ENCODE assay signal across 8 cellular contexts in the genomic region with DNA sequence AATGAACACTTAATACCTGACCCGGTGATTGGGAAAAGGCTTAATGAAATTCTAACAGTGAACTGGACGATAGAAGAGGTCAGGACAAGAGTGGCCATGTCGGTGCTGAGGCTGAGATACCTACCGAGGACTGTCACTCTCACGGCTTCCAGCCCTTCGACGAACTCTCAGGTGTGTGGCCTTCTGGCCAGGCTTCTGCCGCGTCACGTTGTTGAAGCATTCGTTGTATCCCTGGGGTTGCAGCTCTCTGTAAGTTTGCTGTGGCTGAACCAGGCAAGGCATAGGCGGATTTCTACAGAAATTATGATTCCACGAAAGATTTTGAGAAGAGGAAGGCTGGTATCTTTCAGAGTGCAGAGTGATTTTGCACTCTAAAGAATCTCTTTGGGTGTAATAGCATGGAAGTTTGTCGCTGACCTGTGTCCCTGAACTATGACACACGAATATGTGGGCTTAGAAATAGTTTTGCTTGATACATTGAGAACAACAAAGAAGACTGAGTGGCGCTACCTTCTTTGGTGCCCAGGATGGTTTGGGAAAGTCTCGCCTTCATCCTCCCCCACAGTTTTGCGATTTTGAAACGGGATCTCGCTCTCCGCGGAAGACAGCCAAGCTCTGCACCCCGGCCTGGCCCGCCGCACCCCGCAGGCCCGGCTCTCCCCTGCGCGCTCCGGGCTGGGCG. TPM values are rescaled to one million over a fixed set of nuclear protein-coding genes. Genes with fewer than 3 reads are reported as not detected.
DNase-seq lines count a peak whose midpoint lies in the region; ATAC-seq and TF ChIP-seq lines count a peak whose summit lies in the region.

No MANE protein-coding gene starts in this region.

- H2AFZ ChIP-seq in DND-41 (ENCODE audit: low read depth, low read length), result peak overlapping the region; percentile 96
- H2AFZ ChIP-seq in OCI-LY3 (ENCODE audit: low read depth, low read length), result peak overlapping the region; percentile 77; the same call in 1 of the 2 replicates

- H3K9ac ChIP-seq in DND-41 (ENCODE audit: low read depth, low read length) (peak overlapping the region; percentile 89), OCI-LY3 (ENCODE audit: low read length) (peak overlapping the region; percentile 53; the same call in 1 of the 2 replicates)

- DNase-seq in DND-41, result peak; percentile 41
- peak; percentile 6 for DNase-seq in endothelial cell (ENCODE audit: low spot score)
- no peak for DNase-seq in ovary
- DNase-seq in stimulated activated CD8-positive, alpha-beta memory T cell treated with anti-CD3 and anti-CD28 coated beads, Interleukin-4, amount 100 ng/mL, for 48 hours, result no peak
- DNase-seq in GOT3 (lab: John Stamatoyannopoulos, UW), result no peak
- no peak for DNase-seq in effector CD8-positive, alpha-beta T cell (lab: John Stamatoyannopoulos, UW)

- peak overlapping the region; percentile 90 for H3K27ac ChIP-seq in DND-41 (ENCODE audit: low read length)
- H3K27ac ChIP-seq in OCI-LY3 (ENCODE audit: low read length), result no peak overlapping the region
- no peak overlapping the region for H3K27ac ChIP-seq in ovary

- H3K27ac Mint-ChIP-seq in endothelial cell (ENCODE audit: unreplicated experiment), result no peak overlapping the region

- peaks cover 7% of the 10 kb centered on the region for H3K36me3 Mint-ChIP-seq in endothelial cell (ENCODE audit: low read depth, unreplicated experiment)

- H3K4me3 Mint-ChIP-seq in endothelial cell (ENCODE audit: unreplicated experiment), result peak overlapping the region; percentile 84

- H3K79me2 ChIP-seq in DND-41 (ENCODE audit: insufficient read depth, low read length), result no peaks in the 10 kb centered on the region
- H3K79me2 ChIP-seq in OCI-LY3 (ENCODE audit: low read length), result no peaks in the 10 kb centered on the region

- no peak for TF ChIP-seq POLR2A in ovary (IDR thresholded peaks at IDR 0.05)

- H4K20me1 ChIP-seq in DND-41 (ENCODE audit: insufficient read depth, low read length) (no peaks in the 10 kb centered on the region), OCI-LY3 (ENCODE audit: insufficient read depth, low read length) (no peaks in the 10 kb centered on the region)

- WGBS in ovary, 3 donors, result 38 to 40% (median 39%) methylated on average over 31 of the region's 31 CpGs

- H3K4me3 ChIP-seq in DND-41 (ENCODE audit: low read depth in 1 of 2, low read length in 2 of 2) (peak overlapping the region in 1 of 2 experiments; percentile 75; a peak in 3 of 4 replicates), OCI-LY3 (ENCODE audit: low read length) (peak overlapping the region; percentile 85), ovary (peak overlapping the region; percentile 47)

- peaks cover 25% of the 10 kb centered on the region for H3K4me1 Mint-ChIP-seq in endothelial cell (ENCODE audit: unreplicated experiment)

- ATAC-seq in DND-41 (ENCODE audit: insufficient read depth, low read depth), result no peak
- no peak for ATAC-seq in GM21423 (IDR thresholded peaks at IDR 0.05; ENCODE audit: unreplicated experiment)

- H3K36me3 ChIP-seq in DND-41 (ENCODE audit: insufficient read depth, low read length) (peaks cover 6% of the 10 kb centered on the region; the same call in 1 of the 2 replicates), OCI-LY3 (replicated peaks; ENCODE audit: low read depth, low read length) (no peaks in the 10 kb centered on the region), ovary (no peaks in the 10 kb centered on the region)

- H3K9me3 Mint-ChIP-seq in endothelial cell (ENCODE audit: unreplicated experiment), result no peaks in the 10 kb centered on the region

- intact Hi-C loops in ovary (cut with DNase I), result no loop called here

- H3K4me2 ChIP-seq in DND-41 (ENCODE audit: insufficient read depth, low read length), result peak overlapping the region; percentile 83
- H3K4me2 ChIP-seq in OCI-LY3 (ENCODE audit: low read length), result peak overlapping the region; percentile 85

- H3K4me1 ChIP-seq in DND-41 (ENCODE audit: insufficient read depth, low read length), result peaks cover 35% of the 10 kb centered on the region
- no peaks in the 10 kb centered on the region for H3K4me1 ChIP-seq in OCI-LY3 (ENCODE audit: low read length)
- no peaks in the 10 kb centered on the region for H3K4me1 ChIP-seq in ovary (ENCODE audit: insufficient read depth)

- TF ChIP-seq EP300 in ovary (IDR thresholded peaks at IDR 0.05), result no peak

- TF ChIP-seq CTCF in DND-41 (IDR thresholded peaks at IDR 0.05; ENCODE audit: borderline replicate concordance, extremely low read depth, low read length, poor library complexity, severe bottlenecking) (no peak), OCI-LY3 (IDR thresholded peaks at IDR 0.05; ENCODE audit: low read depth, low read length) (no peak), endothelial cell (IDR thresholded peaks at IDR 0.05; ENCODE audit: unreplicated experiment) (no peak), ovary (IDR thresholded peaks at IDR 0.05) (no peak)

- H3K27me3 Mint-ChIP-seq in endothelial cell (ENCODE audit: unreplicated experiment), result peaks cover 7% of the 10 kb centered on the region

- H3K9me3 ChIP-seq in DND-41 (ENCODE audit: insufficient read depth, low read length, severe bottlenecking) (no peaks in the 10 kb centered on the region), OCI-LY3 (ENCODE audit: insufficient read depth, low read length) (no peaks in the 10 kb centered on the region), ovary (no peaks in the 10 kb centered on the region)

- H3K27me3 ChIP-seq in DND-41 (ENCODE audit: insufficient read depth, low read length, poor library complexity) (no peaks in the 10 kb centered on the region), OCI-LY3 (ENCODE audit: low read depth, low read length) (no peaks in the 10 kb centered on the region), ovary (no peaks in the 10 kb centered on the region)

RNA-seq across cellular contexts. Expression of gene EPHX4, which starts 0.4 kb away (rescaled TPM):
- total RNA-seq in endothelial cell (ENCODE audit: unreplicated experiment) (3.2 TPM), ovary (under 1 TPM in 5 of 7 donors, not detected in 2; 0.18 to 0.46 (median 0.24) TPM)
- under 1 TPM; 0.35 to 0.83 TPM for polyA plus RNA-seq in ovary

RNA-seq across cellular contexts. Expression of gene SETSIP, which starts 45.8 kb away (rescaled TPM):
- total RNA-seq in endothelial cell (ENCODE audit: unreplicated experiment) (0.31 TPM), ovary (not detected)
- not detected for polyA plus RNA-seq in ovary

RNA-seq across cellular contexts. Expression of gene BTBD8, which starts 50.8 kb away (rescaled TPM):
- total RNA-seq in endothelial cell (ENCODE audit: unreplicated experiment), result 4.0 TPM
- 1 to 10 TPM; 2.0 to 7.7 (median 6.6) TPM for total RNA-seq in ovary
- 1 to 10 TPM; 2.5 to 3.1 TPM for polyA plus RNA-seq in ovary

Comparison
In these comparisons a context has a peak if more than half of its experiments do, and no peak if none do; other contexts are left out.
1. DNase-seq: peak in DND-41 (single experiment) and endothelial cell (single experiment); none in ovary (0 of 5), stimulated activated CD8-positive, alpha-beta memory T cell treated with anti-CD3 and anti-CD28 coated beads, Interleukin-4, amount 100 ng/mL, for 48 hours (single experiment), GOT3 (single experiment) and effector CD8-positive, alpha-beta T cell (single experiment).